ENCODE assay signal across 20 cellular contexts in genomic region chr10:14593806-14594205, GRCh38.
DNase-seq lines count a peak whose midpoint lies in the region; ATAC-seq and TF ChIP-seq lines count a peak whose summit lies in the region.
"Had no signal": no experiment of that assay in that cellular context is flagged by ENCODE, and none has a peak within 500 bp of the region (broad histone marks: within the 10 kb centered on the region; RNA-seq: fewer than 3 reads in every experiment).

No MANE protein-coding gene starts in this region.

- no peaks in the 10 kb centered on the region for H3K27me3 Mint-ChIP-seq in CD4-positive, alpha-beta memory T cell
- H3K27me3 Mint-ChIP-seq in activated T-helper 1 cell treated with anti-CD3 and anti-CD28 coated beads, Interleukin-12 subunit alpha, Interleukin-12 subunit beta, Interleukin-2, Interleukin-4 antibody, amounts not matched to agents 30 ng/mL and 10 ng/mL and 1 ng/mL, durations not matched to agents 14 hours and 24 hours and 36 hours (ENCODE audit: insufficient read depth) = no peaks in the 10 kb centered on the region
- no peaks in the 10 kb centered on the region for H3K27me3 Mint-ChIP-seq in stimulated activated memory B cell treated with anti-CD40 and anti-IgM and Interleukin-4, amounts not matched to agents 10 μg/mL and 1 μg/mL and 100 μg/mL, for 72 hours
- H3K27me3 Mint-ChIP-seq in activated CD4-positive, alpha-beta memory T cell treated with anti-CD3 and anti-CD28 coated beads for 36 hours = no peaks in the 10 kb centered on the region

- H3K9me2 ChIP-seq in OCI-LY1 (ENCODE audit: low read depth, low read length) = no peaks in the 10 kb centered on the region

- CTCF ChIA-PET in CD4-positive, alpha-beta memory T cell (lab: Charles Lee; ENCODE audit: partially characterized antibody) = no interaction called here
- CTCF ChIA-PET in activated CD4-positive, alpha-beta memory T cell treated with anti-CD3 and anti-CD28 coated beads for 36 hours (lab: Charles Lee) = interaction anchor here (0.5 to 0.9 kb wide), 2 partner anchors 41 to 57 kb away, joined by 4 to 5 read pairs; no protein-coding TSS in a partner anchor

- peak overlapping the region in 2 of 8 donors; percentile 15 to 40 for H3K4me3 Mint-ChIP-seq in CD4-positive, alpha-beta memory T cell
- H3K4me3 Mint-ChIP-seq in activated T-helper 1 cell treated with anti-CD3 and anti-CD28 coated beads, Interleukin-12 subunit alpha, Interleukin-12 subunit beta, Interleukin-2, Interleukin-4 antibody, amounts not matched to agents 30 ng/mL and 10 ng/mL and 1 ng/mL, durations not matched to agents 14 hours and 24 hours and 36 hours = no peak overlapping the region
- no peak overlapping the region for H3K4me3 Mint-ChIP-seq in stimulated activated memory B cell treated with anti-CD40 and anti-IgM and Interleukin-4, amounts not matched to agents 10 μg/mL and 1 μg/mL and 100 μg/mL, for 72 hours
- H3K4me3 Mint-ChIP-seq in activated CD4-positive, alpha-beta memory T cell treated with anti-CD3 and anti-CD28 coated beads for 36 hours = no peak overlapping the region
- H3K4me3 Mint-ChIP-seq: GM23338, H9 had no signal

- H3K4me2 ChIP-seq in OCI-LY1 (ENCODE audit: low read length) = 0 out of 2 replicates have a peak overlapping the region, but pooled peaks have one; percentile 2
- H3K4me2 ChIP-seq: GM23338 had no signal

- H3K4me3 ChIP-seq in CD4-positive, alpha-beta memory T cell (ENCODE audit: low read length in 2 of 2) = no peak overlapping the region
- H3K4me3 ChIP-seq in OCI-LY1 (ENCODE audit: low read depth, low read length, poor library complexity, severe bottlenecking) (no peak overlapping the region), left ventricle myocardium inferior (no peak overlapping the region)
- H3K4me3 ChIP-seq: GM23338, MG63, SJCRH30 had no signal

- H3K36me3 Mint-ChIP-seq in CD4-positive, alpha-beta memory T cell = peaks cover 47 to 73% of the 10 kb centered on the region in 2 donors
- H3K36me3 Mint-ChIP-seq in activated T-helper 1 cell treated with anti-CD3 and anti-CD28 coated beads, Interleukin-12 subunit alpha, Interleukin-12 subunit beta, Interleukin-2, Interleukin-4 antibody, amounts not matched to agents 30 ng/mL and 10 ng/mL and 1 ng/mL, durations not matched to agents 14 hours and 24 hours and 36 hours (ENCODE audit: low read depth) = peaks cover 67% of the 10 kb centered on the region
- H3K36me3 Mint-ChIP-seq in stimulated activated memory B cell treated with anti-CD40 and anti-IgM and Interleukin-4, amounts not matched to agents 10 μg/mL and 1 μg/mL and 100 μg/mL, for 72 hours = peaks cover 45% of the 10 kb centered on the region
- H3K36me3 Mint-ChIP-seq in activated CD4-positive, alpha-beta memory T cell treated with anti-CD3 and anti-CD28 coated beads for 36 hours = peaks cover 53% of the 10 kb centered on the region

- H3K27ac ChIP-seq in CD4-positive, alpha-beta memory T cell (ENCODE audit: low read depth, low read length) = no peak overlapping the region
- H3K27ac ChIP-seq in OCI-LY1 (ENCODE audit: low read depth, low read length, poor library complexity, severe bottlenecking) = peak overlapping the region; percentile 7
- no peak overlapping the region for H3K27ac ChIP-seq in left ventricle myocardium inferior (replicated peaks)
- H3K27ac ChIP-seq: SJCRH30 had no signal

- no peak for DNase-seq in CD4-positive, alpha-beta memory T cell
- DNase-seq in activated T-helper 1 cell treated with anti-CD3 and anti-CD28 coated beads, Interleukin-12 subunit alpha, Interleukin-12 subunit beta, Interleukin-2, Interleukin-4 antibody, amounts not matched to agents 30 ng/mL and 10 ng/mL and 1 ng/mL, durations not matched to agents 14 hours and 24 hours and 36 hours (ENCODE audit: low spot score) = no peak
- no peak for DNase-seq in left ventricle myocardium inferior
- no peak for DNase-seq in activated CD4-positive, alpha-beta memory T cell treated with anti-CD3 and anti-CD28 coated beads for 36 hours
- DNase-seq in GM19238 (ENCODE audit: insufficient read length, low spot score) = no peak
- DNase-seq: C1 segment of cervical spinal cord, IMR-90, KG1, MG63, NCI-H2029, NCI-H446, NCI-H524 treated with DMSO at 0.1 percent for 48 hours, NCI-H774, PC-3, SJCRH30 had no signal

- no peak for ATAC-seq in stimulated activated memory B cell treated with anti-CD40 and anti-IgM and Interleukin-4, amounts not matched to agents 10 μg/mL and 1 μg/mL and 100 μg/mL, for 72 hours
- ATAC-seq: GM23338, PC-3, Right ventricle myocardium inferior had no signal

- H3F3A ChIP-seq in OCI-LY1 (ENCODE audit: insufficient read depth, low read length) = 0 out of 2 replicates have a peak, but pooled peaks cover 4% of the 10 kb centered on the region

- POLR2A ChIA-PET in CD4-positive, alpha-beta memory T cell (lab: Charles Lee; ENCODE audit: partially characterized antibody) = interaction anchor here (0.7 to 26.2 kb wide), 3 partner anchors 12 to 40 kb away, joined by 3 to 640 read pairs (median 3); no protein-coding TSS in a partner anchor
- POLR2A ChIA-PET in activated CD4-positive, alpha-beta memory T cell treated with anti-CD3 and anti-CD28 coated beads for 36 hours (lab: Charles Lee) = interaction anchor here (1.5 kb wide), 1 partner anchor 11 kb away, joined by 3 read pairs; no protein-coding TSS in a partner anchor

- no peaks in the 10 kb centered on the region for H3K9me3 ChIP-seq in CD4-positive, alpha-beta memory T cell (ENCODE audit: control insufficient read depth in 1 of 2, low read length in 2 of 2)
- H3K9me3 ChIP-seq in OCI-LY1 (ENCODE audit: low read length) (no peaks in the 10 kb centered on the region), left ventricle myocardium inferior (replicated peaks) (no peaks in the 10 kb centered on the region)
- H3K9me3 ChIP-seq: MG63, SJCRH30 had no signal

- intact Hi-C loops in CD4-positive, alpha-beta memory T cell (cut with micrococcal nuclease) = no loop called here
- intact Hi-C loops in activated T-helper 1 cell treated with anti-CD3 and anti-CD28 coated beads, Interleukin-12 subunit alpha, Interleukin-12 subunit beta, Interleukin-2, Interleukin-4 antibody, amounts not matched to agents 30 ng/mL and 10 ng/mL and 1 ng/mL, durations not matched to agents 14 hours and 24 hours and 36 hours (cut with micrococcal nuclease) = no loop called here
- intact Hi-C loops in left ventricle myocardium inferior (cut with micrococcal nuclease) = no loop called here
- intact Hi-C loops in activated CD4-positive, alpha-beta memory T cell treated with anti-CD3 and anti-CD28 coated beads for 36 hours (cut with micrococcal nuclease) = no loop called here

- peaks cover 0 to 2% (median 0%) of the 10 kb centered on the region in 8 donors for H3K9me3 Mint-ChIP-seq in CD4-positive, alpha-beta memory T cell
- H3K9me3 Mint-ChIP-seq in activated T-helper 1 cell treated with anti-CD3 and anti-CD28 coated beads, Interleukin-12 subunit alpha, Interleukin-12 subunit beta, Interleukin-2, Interleukin-4 antibody, amounts not matched to agents 30 ng/mL and 10 ng/mL and 1 ng/mL, durations not matched to agents 14 hours and 24 hours and 36 hours = no peaks in the 10 kb centered on the region
- H3K9me3 Mint-ChIP-seq in stimulated activated memory B cell treated with anti-CD40 and anti-IgM and Interleukin-4, amounts not matched to agents 10 μg/mL and 1 μg/mL and 100 μg/mL, for 72 hours = no peaks in the 10 kb centered on the region
- H3K9me3 Mint-ChIP-seq in activated CD4-positive, alpha-beta memory T cell treated with anti-CD3 and anti-CD28 coated beads for 36 hours = no peaks in the 10 kb centered on the region
- H3K9me3 Mint-ChIP-seq: GM23338, H9 had no signal

- peaks cover 9% of the 10 kb centered on the region for H3K36me3 ChIP-seq in CD4-positive, alpha-beta memory T cell (ENCODE audit: insufficient read depth, low read length)
- peaks cover 95% of the 10 kb centered on the region for H3K36me3 ChIP-seq in OCI-LY1 (ENCODE audit: insufficient read depth, low read length)
- no peaks in the 10 kb centered on the region for H3K36me3 ChIP-seq in left ventricle myocardium inferior
- H3K36me3 ChIP-seq: SJCRH30 had no signal

- no peaks in the 10 kb centered on the region for H3K27me3 ChIP-seq in CD4-positive, alpha-beta memory T cell (ENCODE audit: insufficient read depth, low read length)
- H3K27me3 ChIP-seq in OCI-LY1 (ENCODE audit: insufficient read depth, low read length) (no peaks in the 10 kb centered on the region), left ventricle myocardium inferior (ENCODE audit: low read depth) (no peaks in the 10 kb centered on the region)
- H3K27me3 ChIP-seq: MG63, SJCRH30 had no signal

- peak overlapping the region in 5 of 7 donors; percentile 13 to 61 (median 42) for H3K27ac Mint-ChIP-seq in CD4-positive, alpha-beta memory T cell
- peak overlapping the region; percentile 52 for H3K27ac Mint-ChIP-seq in activated T-helper 1 cell treated with anti-CD3 and anti-CD28 coated beads, Interleukin-12 subunit alpha, Interleukin-12 subunit beta, Interleukin-2, Interleukin-4 antibody, amounts not matched to agents 30 ng/mL and 10 ng/mL and 1 ng/mL, durations not matched to agents 14 hours and 24 hours and 36 hours
- peak overlapping the region; percentile 4 for H3K27ac Mint-ChIP-seq in stimulated activated memory B cell treated with anti-CD40 and anti-IgM and Interleukin-4, amounts not matched to agents 10 μg/mL and 1 μg/mL and 100 μg/mL, for 72 hours
- no peak overlapping the region for H3K27ac Mint-ChIP-seq in activated CD4-positive, alpha-beta memory T cell treated with anti-CD3 and anti-CD28 coated beads for 36 hours
- H3K27ac Mint-ChIP-seq: GM23338 had no signal

- H3K4me1 ChIP-seq in CD4-positive, alpha-beta memory T cell (ENCODE audit: insufficient read depth, low read length) = peaks cover 83% of the 10 kb centered on the region
- peaks cover 75% of the 10 kb centered on the region for H3K4me1 ChIP-seq in OCI-LY1 (ENCODE audit: insufficient read depth, low read length, severe bottlenecking)
- peaks cover 4% of the 10 kb centered on the region for H3K4me1 ChIP-seq in left ventricle myocardium inferior
- H3K4me1 ChIP-seq: SJCRH30 had no signal

- H3K4me1 Mint-ChIP-seq in CD4-positive, alpha-beta memory T cell = peaks cover 69 to 94% (median 80%) of the 10 kb centered on the region in 4 donors
- H3K4me1 Mint-ChIP-seq in activated T-helper 1 cell treated with anti-CD3 and anti-CD28 coated beads, Interleukin-12 subunit alpha, Interleukin-12 subunit beta, Interleukin-2, Interleukin-4 antibody, amounts not matched to agents 30 ng/mL and 10 ng/mL and 1 ng/mL, durations not matched to agents 14 hours and 24 hours and 36 hours (ENCODE audit: low read depth) = peaks cover 87% of the 10 kb centered on the region
- peaks cover 76% of the 10 kb centered on the region for H3K4me1 Mint-ChIP-seq in stimulated activated memory B cell treated with anti-CD40 and anti-IgM and Interleukin-4, amounts not matched to agents 10 μg/mL and 1 μg/mL and 100 μg/mL, for 72 hours
- H3K4me1 Mint-ChIP-seq in activated CD4-positive, alpha-beta memory T cell treated with anti-CD3 and anti-CD28 coated beads for 36 hours (ENCODE audit: low read depth) = peaks cover 80% of the 10 kb centered on the region

- no peak overlapping the region for H2AFZ ChIP-seq in OCI-LY1 (ENCODE audit: low read length)
- H2AFZ ChIP-seq: GM23338 had no signal

- no peak overlapping the region for H3K9ac ChIP-seq in OCI-LY1 (ENCODE audit: low read length)

- H3K79me2 ChIP-seq in OCI-LY1 (ENCODE audit: insufficient read depth, low read length) = peaks cover 99% of the 10 kb centered on the region

- TF ChIP-seq CTCF in OCI-LY1 (IDR thresholded peaks at IDR 0.05; ENCODE audit: low read length) (no peak), left ventricle myocardium inferior (IDR thresholded peaks at IDR 0.05; ENCODE audit: borderline replicate concordance) (no peak)

- H4K20me1 ChIP-seq in OCI-LY1 (ENCODE audit: insufficient read depth, low read length) = 0 out of 2 replicates have a peak, but pooled peaks cover 3% of the 10 kb centered on the region
